In genomic region chrX:150405006-150405405, GRCh38 we compare ENCODE assay signal across 25 cellular contexts. TPM values are rescaled to one million over a fixed set of nuclear protein-coding genes. Genes with fewer than 3 reads are reported as not detected.
DNase-seq lines count a peak whose midpoint lies in the region; ATAC-seq and TF ChIP-seq lines count a peak whose summit lies in the region.
"Had no signal": no experiment of that assay in that cellular context is flagged by ENCODE, and none has a peak within 500 bp of the region (broad histone marks: within the 10 kb centered on the region; RNA-seq: fewer than 3 reads in every experiment).

No MANE protein-coding gene starts in this region.

- 56 to 64% methylated on average over 1 of the region's 1 CpG for WGBS in upper lobe of left lung, 2 donors
- 31 to 38% methylated on average over 1 of the region's 1 CpG for WGBS in lower leg skin, 2 donors

- intact Hi-C loops in lower leg skin (cut with DNase I; ENCODE audit: low total_unique reads), result no loop called here

- H3K9me3 ChIP-seq in upper lobe of left lung, result no peaks in the 10 kb centered on the region
- H3K9me3 ChIP-seq: BLaER1 treated with 17β-estradiol and CSF1 and Interleukin-3, amounts not matched to agents 10 nM and 100 nM; SJCRH30 had no signal

- H3K4me3 ChIP-seq in upper lobe of left lung, result no peak overlapping the region
- no peak overlapping the region for H3K4me3 ChIP-seq in lower leg skin (ENCODE audit: low read depth, poor library complexity, severe bottlenecking)
- H3K4me3 ChIP-seq: BLaER1 treated with 17β-estradiol and CSF1 and Interleukin-3, amounts not matched to agents 10 nM and 100 nM; SJCRH30 had no signal

- no peak for ATAC-seq in upper lobe of left lung (ENCODE audit: low FRiP score in 2 of 2)
- ATAC-seq: Right ventricle myocardium inferior, SK-N-SH treated with all-trans-retinoic acid at 6 μM for 48 hours had no signal

- H3K36me3 ChIP-seq in upper lobe of left lung, result no peaks in the 10 kb centered on the region
- H3K36me3 ChIP-seq: BLaER1 treated with 17β-estradiol and CSF1 and Interleukin-3, amounts not matched to agents 10 nM and 100 nM; SJCRH30 had no signal

- H3K4me1 ChIP-seq in upper lobe of left lung, result no peaks in the 10 kb centered on the region
- H3K4me1 ChIP-seq: SJCRH30 had no signal

- TF ChIP-seq EP300 in upper lobe of left lung (IDR thresholded peaks at IDR 0.05), result no peak

- no peak overlapping the region for H3K27ac ChIP-seq in upper lobe of left lung
- H3K27ac ChIP-seq: 22Rv1; BLaER1 treated with 17β-estradiol and CSF1 and Interleukin-3, amounts not matched to agents 10 nM and 100 nM; HL-60; SJCRH30 had no signal

- DNase-seq in DMS 273 (lab: John Stamatoyannopoulos, UW; ENCODE audit: unreplicated experiment) (peak; percentile 12), DMS 273 treated with DMSO at 0.1 percent for 48 hours (lab: John Stamatoyannopoulos, UW) (no peak), astrocyte of the hippocampus (ENCODE audit: low read depth, low spot score) (peak; percentile 6), fibroblast of peridontal ligament (ENCODE audit: extremely low read depth) (peak; percentile 58), upper lobe of left lung (no peak), lower leg skin (ENCODE audit: low spot score in 2 of 2) (no peak), RPMI8226 (no peak)
- DNase-seq: AML-193; CD4-positive, alpha-beta T cell; COR-L47; DMS79; GF-D8; HCEC 1CT; NCI-H1048; NCI-H1417; NCI-H1694; NCI-H2029 treated with DMSO at 0.1 percent for 48 hours; NCI-H345; NCI-H510A treated with DMSO at 0.1 percent for 48 hours; SJCRH30 had no signal

- TF ChIP-seq CTCF in upper lobe of left lung (IDR thresholded peaks at IDR 0.05) (no peak), lower leg skin (IDR thresholded peaks at IDR 0.05) (no peak)

- no peaks in the 10 kb centered on the region for H3K27me3 ChIP-seq in upper lobe of left lung
- H3K27me3 ChIP-seq: BLaER1 treated with 17β-estradiol and CSF1 and Interleukin-3, amounts not matched to agents 10 nM and 100 nM; SJCRH30 had no signal

- no peak for TF ChIP-seq POLR2A in upper lobe of left lung (IDR thresholded peaks at IDR 0.05)
- no peak for TF ChIP-seq POLR2A in lower leg skin (IDR thresholded peaks at IDR 0.05)

RNA-seq across cellular contexts. Expression of gene MAMLD1, which starts 41.9 kb away (rescaled TPM):
- total RNA-seq in upper lobe of left lung (1 to 10 TPM; 1.1 to 7.8 (median 3.7) TPM), lower leg skin (1 to 10 TPM; 1.9 to 3.2 (median 2.6) TPM)

Comparison
In these comparisons a context has a peak if more than half of its experiments do, and no peak if none do; other contexts are left out.
1. DNase-seq: peak in DMS 273 (single experiment), astrocyte of the hippocampus (single experiment) and fibroblast of peridontal ligament (single experiment); none in DMS 273 treated with DMSO at 0.1 percent for 48 hours (single experiment), upper lobe of left lung (0 of 2), lower leg skin (0 of 2) and RPMI8226 (single experiment).